In genomic region chr7:117282239-117282812, GRCh38 we compare ENCODE assay signal across 1 cellular context.
TF ChIP-seq lines count a peak whose summit lies in the region.

No MANE protein-coding gene starts in this region.

TF ChIP-seq in K562, 482 proteins besides CTCF, POLR2A, EP300 and RAD21 (continued from another document):
- TF ChIP-seq, protein P1, sequence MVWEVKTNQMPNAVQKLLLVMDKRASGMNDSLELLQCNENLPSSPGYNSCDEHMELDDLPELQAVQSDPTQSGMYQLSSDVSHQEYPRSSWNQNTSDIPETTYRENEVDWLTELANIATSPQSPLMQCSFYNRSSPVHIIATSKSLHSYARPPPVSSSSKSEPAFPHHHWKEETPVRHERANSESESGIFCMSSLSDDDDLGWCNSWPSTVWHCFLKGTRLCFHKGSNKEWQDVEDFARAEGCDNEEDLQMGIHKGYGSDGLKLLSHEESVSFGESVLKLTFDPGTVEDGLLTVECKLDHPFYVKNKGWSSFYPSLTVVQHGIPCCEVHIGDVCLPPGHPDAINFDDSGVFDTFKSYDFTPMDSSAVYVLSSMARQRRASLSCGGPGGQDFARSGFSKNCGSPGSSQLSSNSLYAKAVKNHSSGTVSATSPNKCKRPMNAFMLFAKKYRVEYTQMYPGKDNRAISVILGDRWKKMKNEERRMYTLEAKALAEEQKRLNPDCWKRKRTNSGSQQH (CRISPR knock-in tag; IDR thresholded peaks at IDR 0.05) = peak; percentile 79; the same call in 1 of the 2 replicates
- TF ChIP-seq, protein P2, sequence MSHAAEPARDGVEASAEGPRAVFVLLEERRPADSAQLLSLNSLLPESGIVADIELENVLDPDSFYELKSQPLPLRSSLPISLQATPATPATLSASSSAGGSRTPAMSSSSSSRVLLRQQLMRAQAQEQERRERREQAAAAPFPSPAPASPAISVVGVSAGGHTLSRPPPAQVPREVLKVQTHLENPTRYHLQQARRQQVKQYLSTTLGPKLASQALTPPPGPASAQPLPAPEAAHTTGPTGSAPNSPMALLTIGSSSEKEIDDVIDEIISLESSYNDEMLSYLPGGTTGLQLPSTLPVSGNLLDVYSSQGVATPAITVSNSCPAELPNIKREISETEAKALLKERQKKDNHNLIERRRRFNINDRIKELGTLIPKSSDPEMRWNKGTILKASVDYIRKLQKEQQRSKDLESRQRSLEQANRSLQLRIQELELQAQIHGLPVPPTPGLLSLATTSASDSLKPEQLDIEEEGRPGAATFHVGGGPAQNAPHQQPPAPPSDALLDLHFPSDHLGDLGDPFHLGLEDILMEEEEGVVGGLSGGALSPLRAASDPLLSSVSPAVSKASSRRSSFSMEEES (CRISPR knock-in tag; IDR thresholded peaks at IDR 0.05) = no peak
- TF ChIP-seq ZSCAN32 (CRISPR knock-in tag; IDR thresholded peaks at IDR 0.05) (no peak), CBX3 (IDR thresholded peaks at IDR 0.05; ENCODE audit: borderline replicate concordance in 1 of 2, low read length in 2 of 2) (no peak), OTX1 (CRISPR knock-in tag; IDR thresholded peaks at IDR 0.05) (peak; percentile 68; the same call in 1 of the 2 replicates), DNMT1 (IDR thresholded peaks at IDR 0.05) (no peak), ESRRB (CRISPR knock-in tag; IDR thresholded peaks at IDR 0.05; ENCODE audit: borderline replicate concordance) (no peak), POLR3G (IDR thresholded peaks at IDR 0.05; ENCODE audit: extremely low read depth, insufficient read length, insufficient replicate concordance) (no peak), ZNF184 (CRISPR knock-in tag; IDR thresholded peaks at IDR 0.05) (no peak), ZZZ3 (IDR thresholded peaks at IDR 0.05) (no peak), CBX1 (IDR thresholded peaks at IDR 0.05; ENCODE audit: low read depth) (no peak), ELF4 (CRISPR knock-in tag; IDR thresholded peaks at IDR 0.05) (peak; percentile 84), THRB (CRISPR knock-in tag; conservative IDR thresholded peaks at IDR 0.05) (peak; percentile 80), ATF1 (CRISPR knock-in tag; IDR thresholded peaks at IDR 0.05) (no peak), ATF1 (tag; IDR thresholded peaks at IDR 0.05) (no peak), ARNT (IDR thresholded peaks at IDR 0.05) (no peak), ZNF140 (CRISPR knock-in tag; IDR thresholded peaks at IDR 0.05) (no peak), E2F6 (IDR thresholded peaks at IDR 0.05; ENCODE audit: borderline replicate concordance in 1 of 2, extremely low read depth in 1 of 2, insufficient read depth in 1 of 2, insufficient read length in 1 of 2, low read depth in 1 of 2, low read length in 1 of 2, poor library complexity in 1 of 2, severe bottlenecking in 1 of 2) (no peak), ZNF668 (CRISPR knock-in tag; IDR thresholded peaks at IDR 0.05) (no peak), ZNF583 (CRISPR knock-in tag; IDR thresholded peaks at IDR 0.05) (no peak), CBX2 (IDR thresholded peaks at IDR 0.05; ENCODE audit: insufficient read depth, low read length, poor library complexity, severe bottlenecking) (no peak), ZKSCAN8 (CRISPR knock-in tag; IDR thresholded peaks at IDR 0.05) (no peak), ELF1 (tag; IDR thresholded peaks at IDR 0.05) (no peak), ZNF239 (CRISPR knock-in tag; IDR thresholded peaks at IDR 0.05) (no peak), PATZ1 (CRISPR knock-in tag; IDR thresholded peaks at IDR 0.05; ENCODE audit: borderline replicate concordance) (no peak), NFE2L1 (tag; IDR thresholded peaks at IDR 0.05; ENCODE audit: borderline replicate concordance, low read depth) (0 out of 2 replicates have a peak, but pooled peaks have one; percentile 12), PRMT5 (CRISPR knock-in tag; IDR thresholded peaks at IDR 0.05) (no peak), CHD1 (IDR thresholded peaks at IDR 0.05; ENCODE audit: low read length) (no peak), POLR3A (IDR thresholded peaks at IDR 0.05; ENCODE audit: borderline replicate concordance, extremely low read depth, insufficient read depth, insufficient read length) (no peak), HDAC8 (tag; IDR thresholded peaks at IDR 0.05) (no peak), ZNF699 (CRISPR knock-in tag; IDR thresholded peaks at IDR 0.05; ENCODE audit: insufficient replicate concordance) (no peak), ZNF324 (CRISPR knock-in tag; IDR thresholded peaks at IDR 0.05) (no peak), BRF1 (IDR thresholded peaks at IDR 0.05; ENCODE audit: borderline replicate concordance, extremely low read depth, insufficient read length) (no peak)
- TF ChIP-seq, protein P3, sequence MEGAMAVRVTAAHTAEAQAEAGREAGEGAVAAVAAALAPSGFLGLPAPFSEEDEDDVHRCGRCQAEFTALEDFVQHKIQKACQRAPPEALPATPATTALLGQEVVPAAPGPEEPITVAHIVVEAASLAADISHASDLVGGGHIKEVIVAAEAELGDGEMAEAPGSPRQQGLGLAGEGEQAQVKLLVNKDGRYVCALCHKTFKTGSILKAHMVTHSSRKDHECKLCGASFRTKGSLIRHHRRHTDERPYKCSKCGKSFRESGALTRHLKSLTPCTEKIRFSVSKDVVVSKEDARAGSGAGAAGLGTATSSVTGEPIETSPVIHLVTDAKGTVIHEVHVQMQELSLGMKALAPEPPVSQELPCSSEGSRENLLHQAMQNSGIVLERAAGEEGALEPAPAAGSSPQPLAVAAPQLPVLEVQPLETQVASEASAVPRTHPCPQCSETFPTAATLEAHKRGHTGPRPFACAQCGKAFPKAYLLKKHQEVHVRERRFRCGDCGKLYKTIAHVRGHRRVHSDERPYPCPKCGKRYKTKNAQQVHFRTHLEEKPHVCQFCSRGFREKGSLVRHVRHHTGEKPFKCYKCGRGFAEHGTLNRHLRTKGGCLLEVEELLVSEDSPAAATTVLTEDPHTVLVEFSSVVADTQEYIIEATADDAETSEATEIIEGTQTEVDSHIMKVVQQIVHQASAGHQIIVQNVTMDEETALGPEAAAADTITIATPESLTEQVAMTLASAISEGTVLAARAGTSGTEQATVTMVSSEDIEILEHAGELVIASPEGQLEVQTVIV (CRISPR knock-in tag; IDR thresholded peaks at IDR 0.05; ENCODE audit: borderline replicate concordance) = no peak
- TF ChIP-seq, protein P4, sequence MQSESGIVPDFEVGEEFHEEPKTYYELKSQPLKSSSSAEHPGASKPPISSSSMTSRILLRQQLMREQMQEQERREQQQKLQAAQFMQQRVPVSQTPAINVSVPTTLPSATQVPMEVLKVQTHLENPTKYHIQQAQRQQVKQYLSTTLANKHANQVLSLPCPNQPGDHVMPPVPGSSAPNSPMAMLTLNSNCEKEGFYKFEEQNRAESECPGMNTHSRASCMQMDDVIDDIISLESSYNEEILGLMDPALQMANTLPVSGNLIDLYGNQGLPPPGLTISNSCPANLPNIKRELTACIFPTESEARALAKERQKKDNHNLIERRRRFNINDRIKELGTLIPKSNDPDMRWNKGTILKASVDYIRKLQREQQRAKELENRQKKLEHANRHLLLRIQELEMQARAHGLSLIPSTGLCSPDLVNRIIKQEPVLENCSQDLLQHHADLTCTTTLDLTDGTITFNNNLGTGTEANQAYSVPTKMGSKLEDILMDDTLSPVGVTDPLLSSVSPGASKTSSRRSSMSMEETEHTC (IDR thresholded peaks at IDR 0.05) = no peak
- TF ChIP-seq, protein P5, sequence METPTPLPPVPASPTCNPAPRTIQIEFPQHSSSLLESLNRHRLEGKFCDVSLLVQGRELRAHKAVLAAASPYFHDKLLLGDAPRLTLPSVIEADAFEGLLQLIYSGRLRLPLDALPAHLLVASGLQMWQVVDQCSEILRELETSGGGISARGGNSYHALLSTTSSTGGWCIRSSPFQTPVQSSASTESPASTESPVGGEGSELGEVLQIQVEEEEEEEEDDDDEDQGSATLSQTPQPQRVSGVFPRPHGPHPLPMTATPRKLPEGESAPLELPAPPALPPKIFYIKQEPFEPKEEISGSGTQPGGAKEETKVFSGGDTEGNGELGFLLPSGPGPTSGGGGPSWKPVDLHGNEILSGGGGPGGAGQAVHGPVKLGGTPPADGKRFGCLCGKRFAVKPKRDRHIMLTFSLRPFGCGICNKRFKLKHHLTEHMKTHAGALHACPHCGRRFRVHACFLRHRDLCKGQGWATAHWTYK (CRISPR knock-in tag; IDR thresholded peaks at IDR 0.05) = no peak
- TF ChIP-seq, protein P6, sequence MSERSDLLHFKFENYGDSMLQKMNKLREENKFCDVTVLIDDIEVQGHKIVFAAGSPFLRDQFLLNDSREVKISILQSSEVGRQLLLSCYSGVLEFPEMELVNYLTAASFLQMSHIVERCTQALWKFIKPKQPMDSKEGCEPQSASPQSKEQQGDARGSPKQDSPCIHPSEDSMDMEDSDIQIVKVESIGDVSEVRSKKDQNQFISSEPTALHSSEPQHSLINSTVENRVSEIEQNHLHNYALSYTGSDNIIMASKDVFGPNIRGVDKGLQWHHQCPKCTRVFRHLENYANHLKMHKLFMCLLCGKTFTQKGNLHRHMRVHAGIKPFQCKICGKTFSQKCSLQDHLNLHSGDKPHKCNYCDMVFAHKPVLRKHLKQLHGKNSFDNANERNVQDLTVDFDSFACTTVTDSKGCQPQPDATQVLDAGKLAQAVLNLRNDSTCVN (CRISPR knock-in tag; IDR thresholded peaks at IDR 0.05) = peak; percentile 59; the same call in 1 of the 2 replicates
- TF ChIP-seq, protein P7, sequence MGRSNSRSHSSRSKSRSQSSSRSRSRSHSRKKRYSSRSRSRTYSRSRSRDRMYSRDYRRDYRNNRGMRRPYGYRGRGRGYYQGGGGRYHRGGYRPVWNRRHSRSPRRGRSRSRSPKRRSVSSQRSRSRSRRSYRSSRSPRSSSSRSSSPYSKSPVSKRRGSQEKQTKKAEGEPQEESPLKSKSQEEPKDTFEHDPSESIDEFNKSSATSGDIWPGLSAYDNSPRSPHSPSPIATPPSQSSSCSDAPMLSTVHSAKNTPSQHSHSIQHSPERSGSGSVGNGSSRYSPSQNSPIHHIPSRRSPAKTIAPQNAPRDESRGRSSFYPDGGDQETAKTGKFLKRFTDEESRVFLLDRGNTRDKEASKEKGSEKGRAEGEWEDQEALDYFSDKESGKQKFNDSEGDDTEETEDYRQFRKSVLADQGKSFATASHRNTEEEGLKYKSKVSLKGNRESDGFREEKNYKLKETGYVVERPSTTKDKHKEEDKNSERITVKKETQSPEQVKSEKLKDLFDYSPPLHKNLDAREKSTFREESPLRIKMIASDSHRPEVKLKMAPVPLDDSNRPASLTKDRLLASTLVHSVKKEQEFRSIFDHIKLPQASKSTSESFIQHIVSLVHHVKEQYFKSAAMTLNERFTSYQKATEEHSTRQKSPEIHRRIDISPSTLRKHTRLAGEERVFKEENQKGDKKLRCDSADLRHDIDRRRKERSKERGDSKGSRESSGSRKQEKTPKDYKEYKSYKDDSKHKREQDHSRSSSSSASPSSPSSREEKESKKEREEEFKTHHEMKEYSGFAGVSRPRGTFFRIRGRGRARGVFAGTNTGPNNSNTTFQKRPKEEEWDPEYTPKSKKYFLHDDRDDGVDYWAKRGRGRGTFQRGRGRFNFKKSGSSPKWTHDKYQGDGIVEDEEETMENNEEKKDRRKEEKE (IDR thresholded peaks at IDR 0.05; ENCODE audit: borderline replicate concordance in 1 of 2, control insufficient read depth in 1 of 2, low read depth in 2 of 2, low read length in 1 of 2) = no peak
- TF ChIP-seq, protein P8, sequence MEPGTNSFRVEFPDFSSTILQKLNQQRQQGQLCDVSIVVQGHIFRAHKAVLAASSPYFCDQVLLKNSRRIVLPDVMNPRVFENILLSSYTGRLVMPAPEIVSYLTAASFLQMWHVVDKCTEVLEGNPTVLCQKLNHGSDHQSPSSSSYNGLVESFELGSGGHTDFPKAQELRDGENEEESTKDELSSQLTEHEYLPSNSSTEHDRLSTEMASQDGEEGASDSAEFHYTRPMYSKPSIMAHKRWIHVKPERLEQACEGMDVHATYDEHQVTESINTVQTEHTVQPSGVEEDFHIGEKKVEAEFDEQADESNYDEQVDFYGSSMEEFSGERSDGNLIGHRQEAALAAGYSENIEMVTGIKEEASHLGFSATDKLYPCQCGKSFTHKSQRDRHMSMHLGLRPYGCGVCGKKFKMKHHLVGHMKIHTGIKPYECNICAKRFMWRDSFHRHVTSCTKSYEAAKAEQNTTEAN (CRISPR knock-in tag; IDR thresholded peaks at IDR 0.05) = no peak
- TF ChIP-seq, protein P9, sequence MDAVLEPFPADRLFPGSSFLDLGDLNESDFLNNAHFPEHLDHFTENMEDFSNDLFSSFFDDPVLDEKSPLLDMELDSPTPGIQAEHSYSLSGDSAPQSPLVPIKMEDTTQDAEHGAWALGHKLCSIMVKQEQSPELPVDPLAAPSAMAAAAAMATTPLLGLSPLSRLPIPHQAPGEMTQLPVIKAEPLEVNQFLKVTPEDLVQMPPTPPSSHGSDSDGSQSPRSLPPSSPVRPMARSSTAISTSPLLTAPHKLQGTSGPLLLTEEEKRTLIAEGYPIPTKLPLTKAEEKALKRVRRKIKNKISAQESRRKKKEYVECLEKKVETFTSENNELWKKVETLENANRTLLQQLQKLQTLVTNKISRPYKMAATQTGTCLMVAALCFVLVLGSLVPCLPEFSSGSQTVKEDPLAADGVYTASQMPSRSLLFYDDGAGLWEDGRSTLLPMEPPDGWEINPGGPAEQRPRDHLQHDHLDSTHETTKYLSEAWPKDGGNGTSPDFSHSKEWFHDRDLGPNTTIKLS (IDR thresholded peaks at IDR 0.05; ENCODE audit: borderline replicate concordance, low read depth) = no peak
